ENCODE assay signal across 1 cellular context in the genomic region with DNA sequence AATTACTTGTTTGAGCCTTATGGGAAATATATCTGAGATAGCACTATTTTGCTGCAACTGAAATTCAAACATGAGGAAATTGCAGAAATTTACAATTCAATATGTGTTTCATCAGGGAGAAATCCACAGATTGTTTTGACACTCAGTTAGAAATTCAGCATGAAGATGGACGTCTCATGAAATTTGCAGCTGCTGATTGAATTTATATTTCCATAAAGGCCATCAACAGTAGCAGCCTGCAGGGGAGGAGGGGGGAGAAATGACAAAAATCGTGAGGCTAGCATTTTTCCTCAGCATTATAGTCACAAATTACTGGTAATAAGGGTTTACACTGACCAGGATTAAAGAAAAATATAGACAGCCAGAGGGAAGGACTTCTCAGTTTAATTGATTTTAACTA.
TF ChIP-seq lines count a peak whose summit lies in the region.

No MANE protein-coding gene starts in this region.

TF ChIP-seq in GM23338, 12 proteins besides CTCF, POLR2A, EP300 and RAD21 (continued from another document):
- TF ChIP-seq, protein P1, sequence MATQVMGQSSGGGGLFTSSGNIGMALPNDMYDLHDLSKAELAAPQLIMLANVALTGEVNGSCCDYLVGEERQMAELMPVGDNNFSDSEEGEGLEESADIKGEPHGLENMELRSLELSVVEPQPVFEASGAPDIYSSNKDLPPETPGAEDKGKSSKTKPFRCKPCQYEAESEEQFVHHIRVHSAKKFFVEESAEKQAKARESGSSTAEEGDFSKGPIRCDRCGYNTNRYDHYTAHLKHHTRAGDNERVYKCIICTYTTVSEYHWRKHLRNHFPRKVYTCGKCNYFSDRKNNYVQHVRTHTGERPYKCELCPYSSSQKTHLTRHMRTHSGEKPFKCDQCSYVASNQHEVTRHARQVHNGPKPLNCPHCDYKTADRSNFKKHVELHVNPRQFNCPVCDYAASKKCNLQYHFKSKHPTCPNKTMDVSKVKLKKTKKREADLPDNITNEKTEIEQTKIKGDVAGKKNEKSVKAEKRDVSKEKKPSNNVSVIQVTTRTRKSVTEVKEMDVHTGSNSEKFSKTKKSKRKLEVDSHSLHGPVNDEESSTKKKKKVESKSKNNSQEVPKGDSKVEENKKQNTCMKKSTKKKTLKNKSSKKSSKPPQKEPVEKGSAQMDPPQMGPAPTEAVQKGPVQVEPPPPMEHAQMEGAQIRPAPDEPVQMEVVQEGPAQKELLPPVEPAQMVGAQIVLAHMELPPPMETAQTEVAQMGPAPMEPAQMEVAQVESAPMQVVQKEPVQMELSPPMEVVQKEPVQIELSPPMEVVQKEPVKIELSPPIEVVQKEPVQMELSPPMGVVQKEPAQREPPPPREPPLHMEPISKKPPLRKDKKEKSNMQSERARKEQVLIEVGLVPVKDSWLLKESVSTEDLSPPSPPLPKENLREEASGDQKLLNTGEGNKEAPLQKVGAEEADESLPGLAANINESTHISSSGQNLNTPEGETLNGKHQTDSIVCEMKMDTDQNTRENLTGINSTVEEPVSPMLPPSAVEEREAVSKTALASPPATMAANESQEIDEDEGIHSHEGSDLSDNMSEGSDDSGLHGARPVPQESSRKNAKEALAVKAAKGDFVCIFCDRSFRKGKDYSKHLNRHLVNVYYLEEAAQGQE (IDR thresholded peaks at IDR 0.05; ENCODE audit: unreplicated experiment) = no peak
- TF ChIP-seq EZH2phosphoT487 (IDR thresholded peaks at IDR 0.05; ENCODE audit: unreplicated experiment) (no peak), STAT1 (IDR thresholded peaks at IDR 0.05; ENCODE audit: unreplicated experiment) (no peak)
